Comparison of ENCODE assay signal across 18 cellular contexts in the genomic region with DNA sequence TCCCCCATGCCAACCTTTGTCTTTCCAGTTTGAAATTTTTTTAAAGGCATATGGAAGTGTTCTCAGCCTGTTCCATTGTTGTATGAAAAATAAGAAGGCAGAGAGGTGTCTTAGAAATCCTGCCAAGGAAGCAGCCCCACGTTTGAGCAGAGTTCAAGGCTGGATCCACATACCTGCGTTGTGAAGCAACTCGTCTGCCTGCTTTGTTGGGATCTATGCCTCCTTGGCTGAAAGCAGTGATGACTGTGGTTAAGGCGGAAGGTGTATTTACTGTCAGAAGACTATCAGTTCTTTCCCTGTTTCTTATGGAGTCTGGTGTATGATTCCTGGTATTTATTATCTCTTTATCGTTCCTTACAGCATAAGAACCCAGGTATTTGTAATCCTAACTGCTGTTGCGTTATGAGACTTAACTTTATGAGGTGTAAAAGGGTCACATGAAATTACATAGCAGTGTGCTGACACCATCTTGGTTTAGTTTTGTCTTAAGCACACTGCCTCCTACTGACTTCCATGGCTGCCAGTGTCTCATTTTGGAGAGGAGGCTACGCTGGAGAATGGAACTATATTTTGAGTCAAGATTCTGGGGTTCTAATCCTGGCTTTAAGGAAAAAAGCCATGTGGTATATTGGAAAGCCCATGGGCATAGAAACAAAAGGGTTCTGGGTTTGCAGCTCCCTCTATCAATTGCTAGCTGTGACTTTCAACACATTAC. TPM values are rescaled to one million over a fixed set of nuclear protein-coding genes. Genes with fewer than 3 reads are reported as not detected.
"Had no signal": no experiment of that assay in that cellular context is flagged by ENCODE, and none has a peak within 500 bp of the region (broad histone marks: within the 10 kb centered on the region; RNA-seq: fewer than 3 reads in every experiment).

No MANE protein-coding gene starts in this region.

- H3K27me3 Mint-ChIP-seq: activated naive CD8-positive, alpha-beta T cell treated with anti-CD3 and anti-CD28 coated beads for 36 hours; natural killer cell treated with Interleukin-12 subunit alpha and Interleukin-12 subunit beta and Interleukin-15 and Interleukin-18, amount 100 ng/mL, for 72 hours; stimulated activated naive CD8-positive, alpha-beta T cell treated with anti-CD3 and anti-CD28 coated beads, Interleukin-15, amount 100 ng/mL, for 72 hours had no signal

- H3K27ac Mint-ChIP-seq: activated naive CD8-positive, alpha-beta T cell treated with anti-CD3 and anti-CD28 coated beads for 36 hours; stimulated activated effector memory CD8-positive, alpha-beta T cell treated with anti-CD3 and anti-CD28 coated beads, Interleukin-12 subunit alpha, Interleukin-12 subunit beta, amount 100 ng/mL, for 72 hours had no signal

- H3K4me3 ChIP-seq: coronary artery, lung, pancreas, right lobe of liver, skin epidermis, upper lobe of left lung had no signal

- H3K9me3 ChIP-seq: pancreas, right lobe of liver, upper lobe of left lung had no signal

- H3K9me3 Mint-ChIP-seq: activated naive CD8-positive, alpha-beta T cell treated with anti-CD3 and anti-CD28 coated beads for 36 hours; natural killer cell treated with Interleukin-12 subunit alpha and Interleukin-12 subunit beta and Interleukin-15 and Interleukin-18, amount 100 ng/mL, for 72 hours; stimulated activated effector memory CD8-positive, alpha-beta T cell treated with anti-CD3 and anti-CD28 coated beads, Interleukin-12 subunit alpha, Interleukin-12 subunit beta, amount 100 ng/mL, for 72 hours; stimulated activated naive CD8-positive, alpha-beta T cell treated with anti-CD3 and anti-CD28 coated beads, Interleukin-15, amount 100 ng/mL, for 72 hours; WTC11 had no signal

- H3K27me3 ChIP-seq: pancreas, right lobe of liver, upper lobe of left lung had no signal

- H3K36me3 Mint-ChIP-seq: WTC11 had no signal

- DNase-seq: activated naive CD4-positive, alpha-beta T cell treated with Interleukin-2 at 50 U/mL for 16 hours; activated naive CD8-positive, alpha-beta T cell treated with anti-CD3 and anti-CD28 coated beads for 36 hours; activated T-cell treated with anti-CD3 and anti-CD28 coated beads, Interleukin-2, amount 50 U/mL, for 1 hour; cerebellar nuclear complex; kidney; pancreas; right lobe of liver; stimulated activated CD4-positive, alpha-beta T cell treated with anti-CD3 and anti-CD28 coated beads, Interleukin-2, amount 100 ng/mL, for 24 hours; stimulated activated naive CD8-positive, alpha-beta T cell treated with anti-CD3 and anti-CD28 coated beads, Interleukin-15, amount 100 ng/mL, for 72 hours; T-helper 9 cell; upper lobe of left lung had no signal

- H3K4me3 Mint-ChIP-seq: activated naive CD8-positive, alpha-beta T cell treated with anti-CD3 and anti-CD28 coated beads for 36 hours; natural killer cell treated with Interleukin-12 subunit alpha and Interleukin-12 subunit beta and Interleukin-15 and Interleukin-18, amount 100 ng/mL, for 72 hours; stimulated activated effector memory CD8-positive, alpha-beta T cell treated with anti-CD3 and anti-CD28 coated beads, Interleukin-12 subunit alpha, Interleukin-12 subunit beta, amount 100 ng/mL, for 72 hours; WTC11 had no signal

- H3K27ac ChIP-seq: coronary artery, pancreas had no signal

- H3K36me3 ChIP-seq: pancreas had no signal

RNA-seq across cellular contexts. Expression of gene CPE, which starts 54.4 kb away (rescaled TPM):
- total RNA-seq: activated naive CD8-positive, alpha-beta T cell treated with anti-CD3 and anti-CD28 coated beads for 36 hours; natural killer cell treated with Interleukin-12 subunit alpha and Interleukin-12 subunit beta and Interleukin-15 and Interleukin-18, amount 100 ng/mL, for 72 hours; T-helper 1 cell treated with Interleukin-12 subunit alpha and Interleukin-12 subunit beta and Interleukin-4 antibody, amounts not matched to agents 30 ng/mL and 1 ng/mL, for 36 hours had no signal
